ENCODE assay signal across 16 cellular contexts in genomic region chr7:34354906-34355305, GRCh38.
DNase-seq lines count a peak whose midpoint lies in the region; ATAC-seq and TF ChIP-seq lines count a peak whose summit lies in the region.
"Had no signal": no experiment of that assay in that cellular context is flagged by ENCODE, and none has a peak within 500 bp of the region (broad histone marks: within the 10 kb centered on the region; RNA-seq: fewer than 3 reads in every experiment).

No MANE protein-coding gene starts in this region.

- H3K27me3 Mint-ChIP-seq in chondrocyte (ENCODE audit: low read depth) (no peaks in the 10 kb centered on the region), endodermal cell (ENCODE audit: insufficient read depth) (peaks cover 36% of the 10 kb centered on the region)
- H3K27me3 Mint-ChIP-seq: stimulated activated naive CD8-positive, alpha-beta T cell treated with anti-CD3 and anti-CD28 coated beads, Interleukin-15, amount 100 ng/mL, for 72 hours had no signal

- H3K9me3 ChIP-seq in endodermal cell (ENCODE audit: control insufficient read depth, low read length), result no peaks in the 10 kb centered on the region
- H3K9me3 ChIP-seq: MG63, SJSA1 had no signal

- no peak overlapping the region for H3K27ac ChIP-seq in endodermal cell (ENCODE audit: low read depth, low read length)
- H3K27ac ChIP-seq: SJSA1 had no signal

- no peaks in the 10 kb centered on the region for H3K27me3 ChIP-seq in endodermal cell (ENCODE audit: control insufficient read depth, insufficient read depth, low read length, poor library complexity, severe bottlenecking)
- H3K27me3 ChIP-seq: MG63, SJSA1 had no signal

- H3K4me1 Mint-ChIP-seq in chondrocyte (ENCODE audit: low read depth) (peaks cover 34% of the 10 kb centered on the region), endodermal cell (peaks cover 9% of the 10 kb centered on the region)
- H3K4me1 Mint-ChIP-seq: stimulated activated naive CD8-positive, alpha-beta T cell treated with anti-CD3 and anti-CD28 coated beads, Interleukin-15, amount 100 ng/mL, for 72 hours had no signal

- ATAC-seq in omental fat pad (ENCODE audit: low FRiP score) (peak; percentile 59), HG02870 (IDR thresholded peaks at IDR 0.05; ENCODE audit: unreplicated experiment) (no peak)
- ATAC-seq: stimulated activated naive CD8-positive, alpha-beta T cell treated with anti-CD3 and anti-CD28 coated beads, Interleukin-15, amount 100 ng/mL, for 72 hours had no signal

- H3K36me3 Mint-ChIP-seq in chondrocyte (ENCODE audit: low read depth) (no peaks in the 10 kb centered on the region), endodermal cell (ENCODE audit: low read depth) (no peaks in the 10 kb centered on the region)

- DNase-seq in ELR (ENCODE audit: low read depth) (peak; percentile 15), OCI-M1 (lab: John Stamatoyannopoulos, UW) (peak; percentile 1), chondrocyte (ENCODE audit: low spot score) (no peak), omental fat pad (ENCODE audit: low spot score) (no peak), lower leg skin (ENCODE audit: low spot score in 2 of 2) (no peak), GF-D8 (lab: John Stamatoyannopoulos, UW) (no peak), endodermal cell (no peak)
- DNase-seq: activated effector memory CD4-positive, alpha-beta T cell treated with Interleukin-2 at 50 U/mL for 16 hours; COR-L47; MG63; NCI-H2081 treated with DMSO at 0.1 percent for 48 hours; stimulated activated naive CD8-positive, alpha-beta T cell treated with anti-CD3 and anti-CD28 coated beads, Interleukin-15, amount 100 ng/mL, for 72 hours had no signal

- intact Hi-C loops in lower leg skin (cut with DNase I; ENCODE audit: low total_unique reads), result no loop called here

- H3K9ac ChIP-seq in endodermal cell (ENCODE audit: extremely low read depth, low read length, poor library complexity, severe bottlenecking), result no peak overlapping the region

- no peak overlapping the region for H3K4me3 ChIP-seq in lower leg skin (ENCODE audit: low read depth, poor library complexity, severe bottlenecking)
- no peak overlapping the region for H3K4me3 ChIP-seq in endodermal cell (ENCODE audit: low read length)
- H3K4me3 ChIP-seq: lung, MG63, SJSA1, skin epidermis had no signal

- TF ChIP-seq POLR2A in lower leg skin (IDR thresholded peaks at IDR 0.05), result no peak

- H3K9me3 Mint-ChIP-seq in chondrocyte (ENCODE audit: low read depth) (no peaks in the 10 kb centered on the region), endodermal cell (no peaks in the 10 kb centered on the region)

- peaks cover 4% of the 10 kb centered on the region for H3K4me1 ChIP-seq in endodermal cell (ENCODE audit: control insufficient read depth, insufficient read depth, low read length)
- H3K4me1 ChIP-seq: SJSA1 had no signal

- no peaks in the 10 kb centered on the region for H3K36me3 ChIP-seq in endodermal cell (ENCODE audit: control insufficient read depth, insufficient read depth, low read length)
- H3K36me3 ChIP-seq: MG63, SJSA1 had no signal

- H3K4me3 Mint-ChIP-seq in chondrocyte (ENCODE audit: unreplicated experiment) (no peak overlapping the region), endodermal cell (no peak overlapping the region)
- H3K4me3 Mint-ChIP-seq: stimulated activated naive CD8-positive, alpha-beta T cell treated with anti-CD3 and anti-CD28 coated beads, Interleukin-15, amount 100 ng/mL, for 72 hours had no signal

- H3K27ac Mint-ChIP-seq in chondrocyte (ENCODE audit: unreplicated experiment), result peak overlapping the region; percentile 70
- no peak overlapping the region for H3K27ac Mint-ChIP-seq in endodermal cell
- H3K27ac Mint-ChIP-seq: stimulated activated naive CD8-positive, alpha-beta T cell treated with anti-CD3 and anti-CD28 coated beads, Interleukin-15, amount 100 ng/mL, for 72 hours had no signal

- TF ChIP-seq CTCF in chondrocyte (IDR thresholded peaks at IDR 0.05), result no peak
- TF ChIP-seq CTCF in omental fat pad (IDR thresholded peaks at IDR 0.05), result no peak
- no peak for TF ChIP-seq CTCF in lower leg skin (IDR thresholded peaks at IDR 0.05)
- no peak for TF ChIP-seq CTCF in endodermal cell (conservative IDR thresholded peaks at IDR 0.05)

Comparison
In these comparisons a context has a peak if more than half of its experiments do, and no peak if none do; other contexts are left out.
1. DNase-seq: peak in ELR (single experiment) and OCI-M1 (single experiment); none in chondrocyte (single experiment), omental fat pad (single experiment), lower leg skin (0 of 2), GF-D8 (single experiment) and endodermal cell (single experiment).